In genomic region chr5:179210478-179210877, GRCh38 we compare ENCODE assay signal across 21 cellular contexts.
DNase-seq lines count a peak whose midpoint lies in the region; ATAC-seq and TF ChIP-seq lines count a peak whose summit lies in the region.
"Had no signal": no experiment of that assay in that cellular context is flagged by ENCODE, and none has a peak within 500 bp of the region (broad histone marks: within the 10 kb centered on the region; RNA-seq: fewer than 3 reads in every experiment).

No MANE protein-coding gene starts in this region.

- H3K9me3 ChIP-seq in heart right ventricle (no peaks in the 10 kb centered on the region), IMR-90 (ENCODE audit: control insufficient read depth, insufficient read depth, low read length) (no peaks in the 10 kb centered on the region)
- no peaks in the 10 kb centered on the region for H3K9me3 ChIP-seq in naive thymus-derived CD4-positive, alpha-beta T cell (ENCODE audit: control insufficient read depth in 2 of 3, low read length in 3 of 3)
- H3K9me3 ChIP-seq: BLaER1, Caco-2 had no signal

- H3K23ac ChIP-seq in IMR-90 (ENCODE audit: low read depth, low read length), result no peak overlapping the region

- no peak overlapping the region for H4K91ac ChIP-seq in IMR-90 (ENCODE audit: insufficient read depth, low read depth, low read length)

- 89 to 90% methylated on average over 6 of the region's 6 CpGs for WGBS in heart right ventricle, 2 donors
- 100% methylated on average over 3 of the region's 6 CpGs; no CpG with 5 or more reads in 1 of the 2 experiments for WGBS in IMR-90 (ENCODE audit: extremely low coverage in 2 of 2, insufficient read length in 1 of 2), 2 experiments

- H3K4me2 ChIP-seq in IMR-90 (ENCODE audit: low read depth, low read length), result no peak overlapping the region
- H3K4me2 ChIP-seq: BLaER1 had no signal

- H3K27ac ChIP-seq in heart right ventricle, result no peak overlapping the region
- H3K27ac ChIP-seq in IMR-90 (ENCODE audit: insufficient read depth, low read length), result no peak overlapping the region
- no peak overlapping the region for H3K27ac ChIP-seq in naive thymus-derived CD4-positive, alpha-beta T cell (ENCODE audit: low read depth, low read length)
- H3K27ac ChIP-seq: 22Rv1, BLaER1, C4-2B had no signal

- no peak overlapping the region for H2BK120ac ChIP-seq in IMR-90 (ENCODE audit: low read depth, low read length)

- H3K4me3 Mint-ChIP-seq in naive thymus-derived CD4-positive, alpha-beta T cell, result no peak overlapping the region
- no peak overlapping the region for H3K4me3 Mint-ChIP-seq in stimulated activated naive CD8-positive, alpha-beta T cell treated with anti-CD3 and anti-CD28 coated beads, Interleukin-15, amount 100 ng/mL, for 72 hours
- H3K4me3 Mint-ChIP-seq: B cell; CD4-positive, CD25-positive, alpha-beta regulatory T cell; CD8-positive, alpha-beta T cell had no signal

- peaks cover 9% of the 10 kb centered on the region for H3K9me1 ChIP-seq in IMR-90 (ENCODE audit: insufficient read depth, low read length)

- H3K18ac ChIP-seq in IMR-90 (ENCODE audit: low read depth, low read length), result no peak overlapping the region

- H3K9me3 Mint-ChIP-seq in naive thymus-derived CD4-positive, alpha-beta T cell, result no peaks in the 10 kb centered on the region
- no peaks in the 10 kb centered on the region for H3K9me3 Mint-ChIP-seq in stimulated activated naive CD8-positive, alpha-beta T cell treated with anti-CD3 and anti-CD28 coated beads, Interleukin-15, amount 100 ng/mL, for 72 hours
- H3K9me3 Mint-ChIP-seq: CD4-positive, CD25-positive, alpha-beta regulatory T cell; CD8-positive, alpha-beta T cell had no signal

- H3K36me3 Mint-ChIP-seq in naive thymus-derived CD4-positive, alpha-beta T cell, result no peaks in the 10 kb centered on the region
- H3K36me3 Mint-ChIP-seq: CD4-positive, CD25-positive, alpha-beta regulatory T cell; CD8-positive, alpha-beta T cell had no signal

- H3K4me1 ChIP-seq in heart right ventricle (no peaks in the 10 kb centered on the region), IMR-90 (ENCODE audit: control insufficient read depth, insufficient read depth, low read length) (peaks cover 10% of the 10 kb centered on the region)
- H3K4me1 ChIP-seq in naive thymus-derived CD4-positive, alpha-beta T cell (ENCODE audit: control insufficient read depth in 2 of 2, insufficient read depth in 2 of 2, low read length in 2 of 2), result no peaks in the 10 kb centered on the region
- H3K4me1 ChIP-seq: Caco-2 had no signal

- no peaks in the 10 kb centered on the region for H3K36me3 ChIP-seq in heart right ventricle
- no peaks in the 10 kb centered on the region for H3K36me3 ChIP-seq in IMR-90 (ENCODE audit: control insufficient read depth, insufficient read depth, low read length)
- H3K36me3 ChIP-seq in naive thymus-derived CD4-positive, alpha-beta T cell (ENCODE audit: control insufficient read depth in 2 of 3, insufficient read depth in 3 of 3, low read length in 3 of 3), result no peaks in the 10 kb centered on the region
- H3K36me3 ChIP-seq: BLaER1 had no signal

- no peak overlapping the region for H3K27ac Mint-ChIP-seq in naive thymus-derived CD4-positive, alpha-beta T cell
- H3K27ac Mint-ChIP-seq in stimulated activated naive CD8-positive, alpha-beta T cell treated with anti-CD3 and anti-CD28 coated beads, Interleukin-15, amount 100 ng/mL, for 72 hours, result peak overlapping the region in 1 of 2 donors; percentile 71
- H3K27ac Mint-ChIP-seq: B cell; CD4-positive, CD25-positive, alpha-beta regulatory T cell; CD8-positive, alpha-beta T cell had no signal

- CTCF ChIA-PET in IMR-90 (lab: Yijun Ruan, JAX), result interaction anchor here (1.0 kb wide), 1 partner anchor 53 kb away, joined by 3 read pairs; no protein-coding TSS in a partner anchor
- CTCF ChIA-PET in naive thymus-derived CD4-positive, alpha-beta T cell (lab: Charles Lee), result no interaction called here

- peaks cover 0 to 15% (median 0%) of the 10 kb centered on the region in 5 donors for H3K27me3 Mint-ChIP-seq in naive thymus-derived CD4-positive, alpha-beta T cell
- no peaks in the 10 kb centered on the region for H3K27me3 Mint-ChIP-seq in stimulated activated naive CD8-positive, alpha-beta T cell treated with anti-CD3 and anti-CD28 coated beads, Interleukin-15, amount 100 ng/mL, for 72 hours
- H3K27me3 Mint-ChIP-seq: CD4-positive, CD25-positive, alpha-beta regulatory T cell had no signal

- in situ Hi-C loops in IMR-90 (cut with MboI; ENCODE audit: low sequenced_read_pairs), result no loop called here

- intact Hi-C loops in Right ventricle myocardium inferior (cut with DNase I), result no loop called here
- intact Hi-C loops in heart right ventricle (cut with DNase I), result no loop called here
- intact Hi-C loops in IMR-90 (cut with micrococcal nuclease), result loop anchor here (5.0 kb wide), 1 partner anchor 132 kb away; no protein-coding TSS in a partner anchor
- intact Hi-C loops in naive thymus-derived CD4-positive, alpha-beta T cell (cut with micrococcal nuclease), result no loop called here

- TF ChIP-seq CTCF in heart right ventricle (IDR thresholded peaks at IDR 0.05) (no peak), IMR-90 (conservative IDR thresholded peaks at IDR 0.05; ENCODE audit: low read depth, low read length) (no peak)

- no peak overlapping the region for H2AK5ac ChIP-seq in IMR-90 (ENCODE audit: low read depth, low read length)

- POLR2A ChIA-PET in IMR-90 (lab: Charles Lee; ENCODE audit: unreplicated experiment), result no interaction called here
- POLR2A ChIA-PET in naive thymus-derived CD4-positive, alpha-beta T cell (lab: Charles Lee), result no interaction called here

- no peak for ATAC-seq in Right ventricle myocardium inferior
- no peak for ATAC-seq in heart right ventricle
- no peak for ATAC-seq in IMR-90 (ENCODE audit: low read depth)
- ATAC-seq in naive thymus-derived CD4-positive, alpha-beta T cell, result peak; percentile 17
- ATAC-seq in HG03159 (IDR thresholded peaks at IDR 0.05; ENCODE audit: unreplicated experiment), result no peak
- ATAC-seq in stimulated activated naive CD8-positive, alpha-beta T cell treated with anti-CD3 and anti-CD28 coated beads, Interleukin-15, amount 100 ng/mL, for 72 hours, result no peak
- ATAC-seq: CD8-positive, alpha-beta T cell; GM12878 had no signal

- H2AK9ac ChIP-seq in IMR-90 (replicated peaks; ENCODE audit: low read depth, low read length, poor library complexity), result peak overlapping the region; percentile 23

- no peak overlapping the region for H3K56ac ChIP-seq in IMR-90 (ENCODE audit: extremely low read depth, insufficient read depth, low read length)

- no peak overlapping the region for H4K5ac ChIP-seq in IMR-90 (ENCODE audit: low read depth, low read length)

- DNase-seq in Right ventricle myocardium inferior (ENCODE audit: missing footprints) (peak; percentile 64), heart right ventricle (no peak), IMR-90 (no peak)
- no peak for DNase-seq in naive thymus-derived CD4-positive, alpha-beta T cell
- DNase-seq in activated CD4-positive, alpha-beta T cell treated with anti-CD3 and anti-CD28 coated beads, Interleukin-2, amount 50 U/mL, for 48 hours, result no peak
- DNase-seq in stimulated activated naive CD8-positive, alpha-beta T cell treated with anti-CD3 and anti-CD28 coated beads, Interleukin-15, amount 100 ng/mL, for 72 hours, result no peak
- DNase-seq: Caco-2; CD4-positive, CD25-positive, alpha-beta regulatory T cell; CD8-positive, alpha-beta T cell; DMS 273 treated with DMSO at 0.1 percent for 48 hours; DMS79; GDM1; H7; HCEC 1CT had no signal

- H3K4me1 Mint-ChIP-seq in naive thymus-derived CD4-positive, alpha-beta T cell, result no peaks in the 10 kb centered on the region
- H3K4me1 Mint-ChIP-seq in stimulated activated naive CD8-positive, alpha-beta T cell treated with anti-CD3 and anti-CD28 coated beads, Interleukin-15, amount 100 ng/mL, for 72 hours, result no peaks in the 10 kb centered on the region
- H3K4me1 Mint-ChIP-seq: B cell; CD4-positive, CD25-positive, alpha-beta regulatory T cell had no signal

- no peak for TF ChIP-seq POLR2A in IMR-90 (IDR thresholded peaks at IDR 0.05; ENCODE audit: low read depth, low read length)

- peaks cover 0 to 5% (median 0%) of the 10 kb centered on the region in 7 donors for H3K27me3 ChIP-seq in heart right ventricle
- H3K27me3 ChIP-seq in IMR-90 (ENCODE audit: control insufficient read depth, insufficient read depth, low read length), result no peaks in the 10 kb centered on the region
- H3K27me3 ChIP-seq in naive thymus-derived CD4-positive, alpha-beta T cell (ENCODE audit: control insufficient read depth in 2 of 2, insufficient read depth in 2 of 2, low read length in 2 of 2), result no peaks in the 10 kb centered on the region
- H3K27me3 ChIP-seq: BLaER1 had no signal

- no peak for TF ChIP-seq RAD21 in IMR-90 (IDR thresholded peaks at IDR 0.05; ENCODE audit: low read length)

- dilution Hi-C loops in IMR-90 (cut with HindIII; ENCODE audit: low sequenced_read_pairs, unreplicated experiment), result no loop called here

- H3K4me3 ChIP-seq in heart right ventricle, result no peak overlapping the region
- no peak overlapping the region for H3K4me3 ChIP-seq in IMR-90 (ENCODE audit: insufficient read depth, low read depth, low read length)
- no peak overlapping the region for H3K4me3 ChIP-seq in naive thymus-derived CD4-positive, alpha-beta T cell (ENCODE audit: low read length)
- H3K4me3 ChIP-seq: BLaER1, GM12878, GM23248 had no signal

- H3K4ac ChIP-seq in IMR-90 (ENCODE audit: low read depth, low read length), result no peak overlapping the region

- H4K20me1 ChIP-seq in IMR-90 (ENCODE audit: insufficient read depth, low read length), result peaks cover 12% of the 10 kb centered on the region; the same call in 1 of the 2 replicates
- H4K20me1 ChIP-seq: BLaER1 had no signal

- no peak overlapping the region for H2BK15ac ChIP-seq in IMR-90 (ENCODE audit: low read depth, low read length)

- no peak overlapping the region for H2BK5ac ChIP-seq in IMR-90 (ENCODE audit: low read depth, low read length, poor library complexity, severe bottlenecking)

- no TSS peak for BruUV-seq in IMR-90 (replicated peaks; lab: Mats Ljungman, UMichigan)

- H3K14ac ChIP-seq in IMR-90 (replicated peaks; ENCODE audit: low read depth, low read length), result no peak overlapping the region

- H3K79me1 ChIP-seq in IMR-90 (ENCODE audit: low read depth in 1 of 2, low read length in 2 of 2), result peaks cover 9 to 49% of the 10 kb centered on the region in 2 experiments

- no peak overlapping the region for H3K9ac ChIP-seq in IMR-90 (ENCODE audit: low read depth, low read length)
- H3K9ac ChIP-seq: BLaER1 had no signal

- no peak overlapping the region for H4K8ac ChIP-seq in IMR-90 (ENCODE audit: low read depth in 2 of 2, low read length in 2 of 2)

- no peak overlapping the region for H2BK20ac ChIP-seq in IMR-90 (ENCODE audit: low read depth, low read length)

- no peak overlapping the region for H2AFZ ChIP-seq in IMR-90 (replicated peaks; ENCODE audit: low read length, poor library complexity)
- H2AFZ ChIP-seq: GM23248 had no signal

TF ChIP-seq in IMR-90, 13 proteins besides CTCF, POLR2A, EP300 and RAD21 (continues in another document):
- no peak for TF ChIP-seq MAFK (IDR thresholded peaks at IDR 0.05; ENCODE audit: low read depth, low read length)
- no peak for TF ChIP-seq MXI1 (IDR thresholded peaks at IDR 0.05; ENCODE audit: borderline replicate concordance, low read depth, low read length)
- TF ChIP-seq SMC3 (IDR thresholded peaks at IDR 0.05; ENCODE audit: low read depth, low read length), result no peak
